7 cellular contexts compared by ENCODE assay signal in genomic region chr12:52070243-52070925, GRCh38. TPM values are rescaled to one million over a fixed set of nuclear protein-coding genes. Genes with fewer than 3 reads are reported as not detected.
DNase-seq lines count a peak whose midpoint lies in the region; ATAC-seq and TF ChIP-seq lines count a peak whose summit lies in the region.

No MANE protein-coding gene starts in this region.

- no peaks in the 10 kb centered on the region for H3K79me1 ChIP-seq in H9 (ENCODE audit: insufficient read depth, low read depth, low read length, poor library complexity, severe bottlenecking)

- peak overlapping the region; percentile 42 for H3K14ac ChIP-seq in H9 (ENCODE audit: insufficient read depth, low read length)

- H2AFZ ChIP-seq in H9 (ENCODE audit: low read length): no peak overlapping the region

- TF ChIP-seq POLR2A in gastrocnemius medialis (IDR thresholded peaks at IDR 0.05): no peak

- no peak overlapping the region for H3K4ac ChIP-seq in H9 (ENCODE audit: low read depth, low read length)

- H3K27ac ChIP-seq in H9 (ENCODE audit: insufficient read length, low read depth, low read length): no peak overlapping the region
- peak overlapping the region; percentile 100 for H3K27ac ChIP-seq in SJCRH30
- peak overlapping the region; percentile 89 to 96 (median 93) for H3K27ac ChIP-seq in gastrocnemius medialis

- ATAC-seq in gastrocnemius medialis (peak in 1 of 2 donors; percentile 3), GM21717 (IDR thresholded peaks at IDR 0.05; ENCODE audit: unreplicated experiment) (no peak), GM21367 (IDR thresholded peaks at IDR 0.05; ENCODE audit: unreplicated experiment) (no peak), GM21447 (IDR thresholded peaks at IDR 0.05; ENCODE audit: unreplicated experiment) (no peak)

- no peak for DNase-seq in H9
- no peak for DNase-seq in SJCRH30
- peak; percentile 29 for DNase-seq in fibroblast of gingiva (ENCODE audit: low read depth)
- DNase-seq in gastrocnemius medialis: no peak

- peaks cover 7% of the 10 kb centered on the region for H3K23me2 ChIP-seq in H9 (ENCODE audit: insufficient read length, low read depth, low read length, poor library complexity, severe bottlenecking)

- H2BK15ac ChIP-seq in H9 (ENCODE audit: low read depth, low read length): no peak overlapping the region

- H3K9ac ChIP-seq in H9 (ENCODE audit: extremely low read depth, insufficient read length, low read length): peak overlapping the region; percentile 80

- H4K91ac ChIP-seq in H9 (ENCODE audit: insufficient read length, low read depth, low read length): no peak overlapping the region

- H3K27ac Mint-ChIP-seq in H9: peak overlapping the region; percentile 58 to 97 (median 59); a peak in 6 of 7 replicates

- H4K8ac ChIP-seq in H9 (replicated peaks; ENCODE audit: insufficient read length, low read depth, low read length): no peak overlapping the region

- H3K9me3 ChIP-seq in H9 (ENCODE audit: control insufficient read depth, low read depth, low read length) (no peaks in the 10 kb centered on the region), SJCRH30 (replicated peaks) (no peaks in the 10 kb centered on the region), gastrocnemius medialis (no peaks in the 10 kb centered on the region)

- H4K20me1 ChIP-seq in H9 (ENCODE audit: control insufficient read depth, insufficient read depth, insufficient read length): peaks cover 2% of the 10 kb centered on the region

- H3K4me2 ChIP-seq in H9 (ENCODE audit: insufficient read depth, insufficient read length, low read length): peak overlapping the region; percentile 98

- peaks cover 11% of the 10 kb centered on the region; the same call in 1 of the 2 replicates for H3K79me2 ChIP-seq in H9 (ENCODE audit: insufficient read depth, low read length)

- H2BK20ac ChIP-seq in H9 (ENCODE audit: low read depth, low read length, poor library complexity, severe bottlenecking): no peak overlapping the region

- H3K56ac ChIP-seq in H9 (ENCODE audit: insufficient read length, low read depth, low read length): no peak overlapping the region

- peak overlapping the region; percentile 97 to 98 for H3K4me3 Mint-ChIP-seq in H9

- no peak overlapping the region for H2AK5ac ChIP-seq in H9 (ENCODE audit: insufficient read length, low read length)

- WGBS in H9 (ENCODE audit: extremely low coverage, insufficient read length, low lambda C conversion rate): no CpG with 5 or more reads among the region's 31 CpGs

- H3K18ac ChIP-seq in H9 (ENCODE audit: insufficient read length, low read depth, low read length): peak overlapping the region; percentile 27

- in situ Hi-C loops in gastrocnemius medialis (cut with MboI; ENCODE audit: low sequenced_read_pairs in 4 of 4): no loop called here

- TF ChIP-seq CTCF in H9 (conservative IDR thresholded peaks at IDR 0.05) (no peak; the same call in 2 of the 3 replicates), gastrocnemius medialis (IDR thresholded peaks at IDR 0.05 in 4 of 5, conservative IDR thresholded peaks at IDR 0.05 in 1 of 5) (no peak)

- peaks cover 24 to 34% (median 31%) of the 10 kb centered on the region in 3 experiments; a peak in 6 of 7 replicates for H3K36me3 Mint-ChIP-seq in H9 (ENCODE audit: insufficient read depth in 1 of 3, low read depth in 3 of 3)

- H3K4me3 ChIP-seq in SJCRH30 (peak overlapping the region; percentile 93), gastrocnemius medialis (peak overlapping the region; percentile 84 to 97 (median 96))

- no peak overlapping the region for H2BK120ac ChIP-seq in H9 (ENCODE audit: low read depth, low read length, poor library complexity, severe bottlenecking)

- intact Hi-C loops in gastrocnemius medialis (cut with DNase I; ENCODE audit: low total_unique reads): no loop called here

- no peaks in the 10 kb centered on the region for H3K9me3 Mint-ChIP-seq in H9

- H3K27me3 ChIP-seq in H9 (ENCODE audit: insufficient read depth, low read length): no peaks in the 10 kb centered on the region
- H3K27me3 ChIP-seq in SJCRH30: no peaks in the 10 kb centered on the region
- no peaks in the 10 kb centered on the region for H3K27me3 ChIP-seq in gastrocnemius medialis

- H4K5ac ChIP-seq in H9 (ENCODE audit: insufficient read length, low read depth, low read length): no peak overlapping the region

- H3K36me3 ChIP-seq in SJCRH30: peaks cover 17% of the 10 kb centered on the region
- H3K36me3 ChIP-seq in gastrocnemius medialis: peaks cover 0 to 22% of the 10 kb centered on the region in 2 donors

- H2BK12ac ChIP-seq in H9 (ENCODE audit: insufficient read length, low read depth, low read length): no peak overlapping the region

- H2BK5ac ChIP-seq in H9 (ENCODE audit: insufficient read length, low read length): no peak overlapping the region

- no peak overlapping the region for H3T11ph ChIP-seq in H9 (ENCODE audit: low read length)

- H3K4me1 Mint-ChIP-seq in H9: peaks cover 15% of the 10 kb centered on the region in 2 experiments

- peaks cover 24% of the 10 kb centered on the region for H3K27me3 Mint-ChIP-seq in H9 (ENCODE audit: low read depth)

- H3K23ac ChIP-seq in H9 (ENCODE audit: insufficient read length, low read depth, low read length): no peak overlapping the region

- H3K4me1 ChIP-seq in H9 (ENCODE audit: insufficient read depth, low read length) (no peaks in the 10 kb centered on the region), SJCRH30 (peaks cover 15% of the 10 kb centered on the region; the same call in 1 of the 2 replicates), gastrocnemius medialis (peaks cover 33 to 34% of the 10 kb centered on the region in 2 donors)

RNA-seq across cellular contexts. Expression of gene ATG101, which starts 0.6 kb away (rescaled TPM):
- total RNA-seq in H9 (2021) (58.3 and 61.1 TPM in 2 replicates), gastrocnemius medialis (10 to 100 TPM; 23.3 to 49.4 (median 37.3) TPM)
- total RNA-seq in SJCRH30 (2014; rRNA removed; shearing (Covaris generic)): 48.6 and 52.1 TPM in 2 replicates

RNA-seq across cellular contexts. Expression of gene SMIM41, which starts 9.1 kb away (rescaled TPM):
- total RNA-seq in H9 (2021) (not detected in 2 replicates), gastrocnemius medialis (not detected)
- not detected in 2 replicates for total RNA-seq in SJCRH30 (2014; rRNA removed; shearing (Covaris generic))

RNA-seq across cellular contexts. Expression of gene NR4A1, which starts 19.1 kb away (rescaled TPM):
- total RNA-seq in H9 (2021) (25.8 and 27.3 TPM in 2 replicates), gastrocnemius medialis (100 to 1,000 TPM in 2 of 4 donors, 10 to 100 TPM in 2; 36.3 to 248 (median 90.1) TPM)
- 9.2 and 10.0 TPM in 2 replicates for total RNA-seq in SJCRH30 (2014; rRNA removed; shearing (Covaris generic))
